8 cellular contexts compared by ENCODE assay signal in genomic region chr4:8403173-8403753, GRCh38. TPM values are rescaled to one million over a fixed set of nuclear protein-coding genes. Genes with fewer than 3 reads are reported as not detected.
DNase-seq lines count a peak whose midpoint lies in the region; ATAC-seq and TF ChIP-seq lines count a peak whose summit lies in the region.

No MANE protein-coding gene starts in this region.

- H3K9me3 ChIP-seq in DND-41 (ENCODE audit: insufficient read depth, low read length, severe bottlenecking) (no peaks in the 10 kb centered on the region), ascending aorta (no peaks in the 10 kb centered on the region)

- intact Hi-C loops in ascending aorta (cut with DNase I): loop anchor here (1.0 to 2.0 kb wide), 4 partner anchors 26 to 161 kb away; partner anchors contain the start of genes ACOX3 and TRMT44
- intact Hi-C loops in left ventricle myocardium superior (cut with micrococcal nuclease): loop anchor here (10.0 kb wide), 4 partner anchors 78 to 228 kb away; no protein-coding TSS in a partner anchor

- no peak overlapping the region for H2AFZ ChIP-seq in DND-41 (ENCODE audit: low read depth, low read length)

- no peaks in the 10 kb centered on the region for H3K27me3 ChIP-seq in DND-41 (ENCODE audit: insufficient read depth, low read length, poor library complexity)
- no peaks in the 10 kb centered on the region for H3K27me3 ChIP-seq in ascending aorta
- no peaks in the 10 kb centered on the region for H3K27me3 ChIP-seq in rectal smooth muscle tissue (ENCODE audit: control insufficient read depth, insufficient read depth, low read length)

- H4K20me1 ChIP-seq in DND-41 (ENCODE audit: insufficient read depth, low read length): peaks cover 3% of the 10 kb centered on the region; the same call in 1 of the 2 replicates

- H3K4me3 ChIP-seq in DND-41 (ENCODE audit: low read depth in 1 of 2, low read length in 2 of 2): no peak overlapping the region
- H3K4me3 ChIP-seq in ascending aorta: no peak overlapping the region
- no peak overlapping the region for H3K4me3 ChIP-seq in rectal smooth muscle tissue (ENCODE audit: low read length)

- H3K36me3 ChIP-seq in DND-41 (ENCODE audit: insufficient read depth, low read length) (peaks cover 19% of the 10 kb centered on the region), ascending aorta (peaks cover 48% of the 10 kb centered on the region in 2 donors), rectal smooth muscle tissue (ENCODE audit: control insufficient read depth, insufficient read depth, low read length) (peaks cover 16% of the 10 kb centered on the region)

- H3K79me2 ChIP-seq in DND-41 (ENCODE audit: insufficient read depth, low read length): no peaks in the 10 kb centered on the region

- peak; percentile 92 for ATAC-seq in DND-41 (ENCODE audit: insufficient read depth, low read depth)
- ATAC-seq in left ventricle myocardium superior: peak; percentile 81
- no peak for ATAC-seq in HG02970 (IDR thresholded peaks at IDR 0.05; ENCODE audit: low FRiP score, unreplicated experiment)
- no peak for ATAC-seq in HG03378 (IDR thresholded peaks at IDR 0.05; ENCODE audit: unreplicated experiment)

- H3K4me2 ChIP-seq in DND-41 (ENCODE audit: insufficient read depth, low read length): no peak overlapping the region

- H3K27ac ChIP-seq in DND-41 (ENCODE audit: low read length) (no peak overlapping the region), ascending aorta (peak overlapping the region; percentile 86 to 89), rectal smooth muscle tissue (ENCODE audit: low read depth, low read length) (peak overlapping the region; percentile 61)

- no peak overlapping the region for H3K9ac ChIP-seq in DND-41 (ENCODE audit: low read depth, low read length)
- no peak overlapping the region for H3K9ac ChIP-seq in rectal smooth muscle tissue (ENCODE audit: low read length)

- peak; percentile 89 for TF ChIP-seq CTCF in DND-41 (IDR thresholded peaks at IDR 0.05; ENCODE audit: borderline replicate concordance, extremely low read depth, low read length, poor library complexity, severe bottlenecking)
- TF ChIP-seq CTCF in LNCAP (IDR thresholded peaks at IDR 0.05): peak; percentile 95
- peak; percentile 83 to 88 (median 88) for TF ChIP-seq CTCF in ascending aorta (IDR thresholded peaks at IDR 0.05)

- H3K4me1 ChIP-seq in DND-41 (ENCODE audit: insufficient read depth, low read length) (no peaks in the 10 kb centered on the region), ascending aorta (peaks cover 15 to 19% of the 10 kb centered on the region in 2 donors), rectal smooth muscle tissue (ENCODE audit: control insufficient read depth, insufficient read depth, low read length) (peaks cover 6% of the 10 kb centered on the region)

- peak; percentile 66 for DNase-seq in DND-41
- peak; percentile 74 for DNase-seq in SKM-1 (lab: John Stamatoyannopoulos, UW; ENCODE audit: unreplicated experiment)
- DNase-seq in ascending aorta (ENCODE audit: low spot score in 2 of 2): peak in 1 of 2 donors; percentile 92
- peak; percentile 94 for DNase-seq in left ventricle myocardium superior

RNA-seq across cellular contexts. Expression of gene ACOX3, which starts 37.3 kb away (rescaled TPM):
- total RNA-seq in ascending aorta (74.5 TPM), left ventricle myocardium superior (25.8 TPM)

RNA-seq across cellular contexts. Expression of gene TRMT44, which starts 37.3 kb away (rescaled TPM):
- total RNA-seq in ascending aorta: 39.8 TPM
- 8.4 TPM for total RNA-seq in left ventricle myocardium superior

Comparison
In these comparisons a context has a peak if more than half of its experiments do, and no peak if none do; other contexts are left out.
1. ATAC-seq: peak in DND-41 (single experiment) and left ventricle myocardium superior (single experiment); none in HG02970 (single experiment) and HG03378 (single experiment).
2. Peak in every context shown above with its lines, with median percentiles within 50 percentile points of each other: CTCF ChIP-seq.